In genomic region chr2:158321264-158321663, GRCh38 we compare ENCODE assay signal across 14 cellular contexts.
DNase-seq lines count a peak whose midpoint lies in the region; ATAC-seq lines count a peak whose summit lies in the region.
"Had no signal": no experiment of that assay in that cellular context is flagged by ENCODE, and none has a peak within 500 bp of the region (broad histone marks: within the 10 kb centered on the region; RNA-seq: fewer than 3 reads in every experiment).

No MANE protein-coding gene starts in this region.

- DNase-seq in AG08395 (ENCODE audit: low spot score) (peak; percentile 4), HT-29 (ENCODE audit: low spot score) (peak; percentile 49), amniotic epithelial cell (ENCODE audit: low read depth) (peak; percentile 18), glomerular visceral epithelial cell (ENCODE audit: extremely low spot score) (peak; percentile 62), NOMO-1 treated with DMSO at 0.1 percent for 48 hours (lab: John Stamatoyannopoulos, UW; ENCODE audit: unreplicated experiment) (no peak)
- no peak for DNase-seq in stimulated activated naive CD4-positive, alpha-beta T cell treated with Interleukin-2 at 50 U/mL for 16 hours (lab: John Stamatoyannopoulos, UW)
- DNase-seq: effector CD8-positive, alpha-beta T cell; hippocampal formation; NCI-H748 treated with DMSO at 0.1 percent for 48 hours; stimulated activated CD4-positive, alpha-beta T cell treated with anti-CD3 and anti-CD28 coated beads, Interleukin-2, amount 100 ng/mL, for 24 hours had no signal

- ATAC-seq in HG03135 (IDR thresholded peaks at IDR 0.05; ENCODE audit: unreplicated experiment) (no peak), GM21526 (IDR thresholded peaks at IDR 0.05; ENCODE audit: low FRiP score, unreplicated experiment) (no peak)
- ATAC-seq: GM12878, WTC11 had no signal

Comparison
In these comparisons a context has a peak if more than half of its experiments do, and no peak if none do; other contexts are left out.
1. DNase-seq: peak in AG08395 (single experiment), HT-29 (single experiment), amniotic epithelial cell (single experiment) and glomerular visceral epithelial cell (single experiment); none in NOMO-1 treated with DMSO at 0.1 percent for 48 hours (single experiment) and stimulated activated naive CD4-positive, alpha-beta T cell treated with Interleukin-2 at 50 U/mL for 16 hours (single experiment).